In the genomic region with DNA sequence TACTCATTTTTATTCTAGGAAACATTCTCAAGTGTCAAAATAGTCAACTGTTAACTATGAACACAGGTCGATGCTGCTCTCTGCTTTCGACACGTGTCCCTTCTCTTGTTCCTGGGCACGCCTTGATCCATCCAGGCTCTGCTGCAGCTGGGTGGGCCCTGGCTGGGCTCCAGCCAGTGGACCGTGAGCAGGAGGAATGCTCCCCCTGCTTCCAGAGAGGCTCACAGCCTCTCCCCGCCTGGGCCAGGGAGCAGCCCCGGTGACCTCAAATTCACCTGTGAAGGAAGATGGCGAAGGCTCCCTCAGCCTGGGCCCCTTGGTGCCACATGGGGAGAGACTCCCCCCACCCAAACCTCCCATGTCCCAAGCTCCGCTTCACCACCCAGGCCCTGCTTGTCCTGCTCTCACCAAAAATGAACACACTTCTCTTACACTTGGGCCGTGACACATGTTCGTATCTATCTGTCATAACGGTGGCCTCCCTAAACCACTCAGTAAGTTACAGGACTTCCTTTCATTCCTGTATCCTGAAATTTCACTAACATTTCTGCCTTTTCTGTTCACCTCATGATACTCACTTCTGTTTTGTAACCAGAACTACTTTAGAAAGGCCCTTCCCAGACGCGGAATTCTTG, we compare ENCODE assay signal across 15 cellular contexts. TPM values are rescaled to one million over a fixed set of nuclear protein-coding genes. Genes with fewer than 3 reads are reported as not detected.
DNase-seq lines count a peak whose midpoint lies in the region; ATAC-seq and TF ChIP-seq lines count a peak whose summit lies in the region.
"Had no signal": no experiment of that assay in that cellular context is flagged by ENCODE, and none has a peak within 500 bp of the region (broad histone marks: within the 10 kb centered on the region; RNA-seq: fewer than 3 reads in every experiment).

No MANE protein-coding gene starts in this region.

- no peaks in the 10 kb centered on the region for H3K36me3 Mint-ChIP-seq in neural progenitor cell
- H3K36me3 Mint-ChIP-seq in type B pancreatic cell = no peaks in the 10 kb centered on the region
- H3K36me3 Mint-ChIP-seq: brain had no signal

- H4K20me1 ChIP-seq in neural progenitor cell (ENCODE audit: low read depth) = no peaks in the 10 kb centered on the region

- intact Hi-C loops in esophagus muscularis mucosa (cut with DNase I) = no loop called here

- no peak overlapping the region for H3K4me3 Mint-ChIP-seq in neural progenitor cell
- H3K4me3 Mint-ChIP-seq in type B pancreatic cell = no peak overlapping the region
- H3K4me3 Mint-ChIP-seq: brain had no signal

- TF ChIP-seq CTCF in esophagus muscularis mucosa (IDR thresholded peaks at IDR 0.05) (peak in 2 of 3 experiments; percentile 20 to 23), neural progenitor cell (IDR thresholded peaks at IDR 0.05) (no peak), type B pancreatic cell (conservative IDR thresholded peaks at IDR 0.05) (no peak)

- no peak overlapping the region for H2AFZ ChIP-seq in neural progenitor cell (replicated peaks)
- H2AFZ ChIP-seq: PC-9 had no signal

- TF ChIP-seq EP300 in esophagus muscularis mucosa (IDR thresholded peaks at IDR 0.05) = no peak

- WGBS in esophagus muscularis mucosa = 67% methylated on average over 14 of the region's 14 CpGs

- H3K4me1 Mint-ChIP-seq in neural progenitor cell (peaks cover 19% of the 10 kb centered on the region), type B pancreatic cell (ENCODE audit: unreplicated experiment) (peaks cover 34% of the 10 kb centered on the region)

- H3K4me2 ChIP-seq in neural progenitor cell = no peak overlapping the region
- H3K4me2 ChIP-seq: PC-9 had no signal

- DNase-seq in SJCRH30 (peak; percentile 43 to 60), esophagus muscularis mucosa (ENCODE audit: extremely low spot score) (no peak), neural progenitor cell (ENCODE audit: low spot score) (peak; percentile 24), type B pancreatic cell (ENCODE audit: extremely low spot score, unreplicated experiment) (no peak), NK-92 (lab: John Stamatoyannopoulos, UW; ENCODE audit: unreplicated experiment) (no peak), NCI-H2196 (lab: John Stamatoyannopoulos, UW; ENCODE audit: unreplicated experiment) (no peak)
- DNase-seq: activated gamma-delta T cell treated with Interleukin-2 at 50 U/mL for 16 hours; Karpas-422; NCI-H446; PC-9; stimulated activated naive CD4-positive, alpha-beta T cell treated with Interleukin-2 at 50 U/mL for 16 hours had no signal

- H3K27me3 Mint-ChIP-seq in neural progenitor cell (ENCODE audit: insufficient read depth, low read depth) = peaks cover 3% of the 10 kb centered on the region
- H3K27me3 Mint-ChIP-seq in type B pancreatic cell = peaks cover 6% of the 10 kb centered on the region

- ATAC-seq in GM19351 (IDR thresholded peaks at IDR 0.05; ENCODE audit: unreplicated experiment) = no peak

- no peaks in the 10 kb centered on the region for H3F3A ChIP-seq in neural progenitor cell (ENCODE audit: low read depth)

- H3K9ac ChIP-seq in neural progenitor cell = no peak overlapping the region

- no peaks in the 10 kb centered on the region for H3K79me2 ChIP-seq in neural progenitor cell (ENCODE audit: low read depth)

- peaks cover 26% of the 10 kb centered on the region for H3K9me3 Mint-ChIP-seq in neural progenitor cell
- no peaks in the 10 kb centered on the region for H3K9me3 Mint-ChIP-seq in type B pancreatic cell

- H3K27me3 ChIP-seq in SJCRH30 (0 out of 2 replicates have a peak, but pooled peaks cover 5% of the 10 kb centered on the region), esophagus muscularis mucosa (no peaks in the 10 kb centered on the region), neural progenitor cell (no peaks in the 10 kb centered on the region)

- H3K4me1 ChIP-seq in SJCRH30 = peaks cover 5% of the 10 kb centered on the region; the same call in 1 of the 2 replicates
- peaks cover 0 to 48% (median 40%) of the 10 kb centered on the region in 4 donors for H3K4me1 ChIP-seq in esophagus muscularis mucosa
- H3K4me1 ChIP-seq in neural progenitor cell = no peaks in the 10 kb centered on the region

- H3K9me3 ChIP-seq in SJCRH30 (replicated peaks) (no peaks in the 10 kb centered on the region), esophagus muscularis mucosa (peaks cover 0 to 12% (median 6%) of the 10 kb centered on the region in 4 donors), neural progenitor cell (ENCODE audit: low read depth) (no peaks in the 10 kb centered on the region)

- TF ChIP-seq POLR2A in esophagus muscularis mucosa (IDR thresholded peaks at IDR 0.05; ENCODE audit: low read depth) = no peak

- no peak overlapping the region for H3K27ac Mint-ChIP-seq in neural progenitor cell
- H3K27ac Mint-ChIP-seq in type B pancreatic cell = peak overlapping the region; percentile 1

- H3K4me3 ChIP-seq in SJCRH30 (no peak overlapping the region), esophagus muscularis mucosa (no peak overlapping the region), neural progenitor cell (no peak overlapping the region)
- H3K4me3 ChIP-seq: PC-9 had no signal

- no peak overlapping the region for H3K27ac ChIP-seq in SJCRH30
- peak overlapping the region; percentile 87 to 95 (median 92) for H3K27ac ChIP-seq in esophagus muscularis mucosa (replicated peaks in 1 of 4)
- H3K27ac ChIP-seq in neural progenitor cell = no peak overlapping the region
- H3K27ac ChIP-seq: C4-2B, HL-60, PC-9 had no signal

- no peaks in the 10 kb centered on the region for H3K36me3 ChIP-seq in SJCRH30
- no peaks in the 10 kb centered on the region for H3K36me3 ChIP-seq in esophagus muscularis mucosa
- H3K36me3 ChIP-seq in neural progenitor cell = no peaks in the 10 kb centered on the region

RNA-seq across cellular contexts. Expression of gene ADARB1, which starts 24.5 kb away (rescaled TPM):
- total RNA-seq in SJCRH30 (2014; rRNA removed; shearing (Covaris generic)) = 7.8 and 8.4 TPM in 2 replicates
- 100 to 1,000 TPM; 107 to 231 (median 201) TPM for total RNA-seq in esophagus muscularis mucosa
- total RNA-seq in neural progenitor cell (ENCODE audit: low replicate concordance) = 5.1 and 8.4 TPM in 2 replicates
- total RNA-seq in type B pancreatic cell (ENCODE audit: low replicate concordance) = 20.7 and 20.9 TPM in 2 replicates

Comparison
In these comparisons a context has a peak if more than half of its experiments do, and no peak if none do; other contexts are left out.
1. DNase-seq: peak in SJCRH30 (2 of 2) and neural progenitor cell (single experiment); none in esophagus muscularis mucosa (single experiment), type B pancreatic cell (single experiment), NK-92 (single experiment) and NCI-H2196 (single experiment).
2. H3K27ac ChIP-seq: peak in esophagus muscularis mucosa (4 of 4); none in SJCRH30 (single experiment) and neural progenitor cell (single experiment).
3. CTCF ChIP-seq: peak in esophagus muscularis mucosa (2 of 3); none in neural progenitor cell (single experiment) and type B pancreatic cell (single experiment).